ENCODE assay signal across 9 cellular contexts in the genomic region with DNA sequence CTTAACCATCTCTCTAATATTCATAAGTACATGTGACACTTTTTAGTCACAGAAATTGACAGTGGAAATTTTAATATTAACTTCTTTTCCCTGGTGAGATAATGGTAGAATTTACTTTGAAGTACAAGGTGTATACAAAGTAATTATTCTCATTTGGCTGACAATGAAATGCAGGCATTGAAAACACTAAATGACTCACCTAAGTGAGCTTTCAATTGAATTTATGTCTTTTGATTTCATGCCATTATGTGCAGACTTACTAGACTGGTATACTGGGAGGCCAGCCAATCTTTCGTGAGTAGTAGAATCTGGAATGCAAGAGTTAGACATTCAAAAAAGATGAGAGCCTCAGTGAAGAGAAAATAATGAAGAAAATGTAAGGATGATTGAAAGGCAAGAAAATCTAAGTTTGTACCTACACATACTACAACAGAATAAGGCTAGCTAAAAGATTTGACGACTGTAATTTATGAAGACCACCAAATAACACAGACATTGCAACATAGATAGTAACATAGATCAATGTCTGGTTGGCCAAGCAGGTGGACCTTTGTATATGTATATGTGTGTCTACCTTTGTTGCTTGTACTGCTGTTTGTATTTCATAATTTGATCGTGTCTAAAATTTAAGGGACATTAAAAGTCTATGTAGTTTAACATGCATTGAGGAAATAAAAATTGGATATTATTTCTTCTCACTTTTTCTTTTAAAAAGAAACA.
A peak's percentile ranks its signal among the peaks of the same experiment; 100 is the strongest.
DNase-seq lines count a peak whose midpoint lies in the region; ATAC-seq and TF ChIP-seq lines count a peak whose summit lies in the region.
"Had no signal": no experiment of that assay in that cellular context is flagged by ENCODE, and none has a peak within 500 bp of the region (broad histone marks: within the 10 kb centered on the region; RNA-seq: fewer than 3 reads in every experiment).

No MANE protein-coding gene starts in this region.

- H3K36me3 Mint-ChIP-seq in activated naive CD8-positive, alpha-beta T cell treated with anti-CD3 and anti-CD28 coated beads for 36 hours, result peaks cover 34% of the 10 kb centered on the region

- H3K4me1 Mint-ChIP-seq in activated naive CD8-positive, alpha-beta T cell treated with anti-CD3 and anti-CD28 coated beads for 36 hours, result no peaks in the 10 kb centered on the region

- H3K4me3 Mint-ChIP-seq in activated naive CD8-positive, alpha-beta T cell treated with anti-CD3 and anti-CD28 coated beads for 36 hours, result no peak overlapping the region
- H3K4me3 Mint-ChIP-seq: effector memory CD8-positive, alpha-beta T cell had no signal

- intact Hi-C loops in left lung (cut with DNase I), result no loop called here

- DNase-seq in AG10803 (ENCODE audit: low read depth) (peak; percentile 97), MG63 (peak; percentile 74), astrocyte of the spinal cord (ENCODE audit: low read depth, low spot score) (peak; percentile 94), left lung (no peak), cortex of kidney (lab: John Stamatoyannopoulos, UW) (no peak), foreskin melanocyte (no peak)
- no peak for DNase-seq in activated naive CD8-positive, alpha-beta T cell treated with anti-CD3 and anti-CD28 coated beads for 36 hours
- DNase-seq: effector memory CD8-positive, alpha-beta T cell had no signal

- 64 to 66% methylated on average over 3 of the region's 3 CpGs for WGBS in gastroesophageal sphincter (ENCODE audit: low coverage in 1 of 2), 2 donors

- no peak for TF ChIP-seq POLR2A in gastroesophageal sphincter (IDR thresholded peaks at IDR 0.05)

- in situ Hi-C loops in astrocyte of the spinal cord (cut with HindIII; ENCODE audit: low sequenced_read_pairs), result no loop called here

- peak; percentile 49 for ATAC-seq in left lung
- no peak for ATAC-seq in gastroesophageal sphincter
- ATAC-seq: effector memory CD8-positive, alpha-beta T cell had no signal

- H3K4me1 ChIP-seq in left lung, result no peaks in the 10 kb centered on the region
- peaks cover 0 to 6% (median 0%) of the 10 kb centered on the region in 3 donors for H3K4me1 ChIP-seq in gastroesophageal sphincter

- no peaks in the 10 kb centered on the region for H3K27me3 ChIP-seq in MG63
- H3K27me3 ChIP-seq in left lung, result no peaks in the 10 kb centered on the region
- no peaks in the 10 kb centered on the region for H3K27me3 ChIP-seq in gastroesophageal sphincter

- no peak for TF ChIP-seq CTCF in AG10803 (conservative IDR thresholded peaks at IDR 0.05; ENCODE audit: low read length)
- no peak for TF ChIP-seq CTCF in astrocyte of the spinal cord (IDR thresholded peaks at IDR 0.05; ENCODE audit: low read depth, low read length)
- no peak for TF ChIP-seq CTCF in left lung (IDR thresholded peaks at IDR 0.05)
- no peak for TF ChIP-seq CTCF in gastroesophageal sphincter (IDR thresholded peaks at IDR 0.05)

- H3K9me3 ChIP-seq in MG63 (peaks cover 4% of the 10 kb centered on the region; the same call in 1 of the 2 replicates), left lung (no peaks in the 10 kb centered on the region), gastroesophageal sphincter (no peaks in the 10 kb centered on the region)

- no peak overlapping the region for H3K27ac Mint-ChIP-seq in activated naive CD8-positive, alpha-beta T cell treated with anti-CD3 and anti-CD28 coated beads for 36 hours
- H3K27ac Mint-ChIP-seq: effector memory CD8-positive, alpha-beta T cell had no signal

- no peaks in the 10 kb centered on the region for H3K36me3 ChIP-seq in MG63
- no peaks in the 10 kb centered on the region for H3K36me3 ChIP-seq in left lung
- H3K36me3 ChIP-seq in gastroesophageal sphincter, result no peaks in the 10 kb centered on the region

- no peaks in the 10 kb centered on the region for H3K9me3 Mint-ChIP-seq in activated naive CD8-positive, alpha-beta T cell treated with anti-CD3 and anti-CD28 coated beads for 36 hours
- H3K9me3 Mint-ChIP-seq: effector memory CD8-positive, alpha-beta T cell had no signal

- H3K4me3 ChIP-seq in AG10803 (ENCODE audit: low read length) (no peak overlapping the region), MG63 (no peak overlapping the region), astrocyte of the spinal cord (ENCODE audit: low read depth, low read length) (no peak overlapping the region), left lung (no peak overlapping the region), gastroesophageal sphincter (no peak overlapping the region)

- H3K27ac ChIP-seq in left lung, result no peak overlapping the region
- H3K27ac ChIP-seq in gastroesophageal sphincter, result no peak overlapping the region

- TF ChIP-seq EP300 in gastroesophageal sphincter (IDR thresholded peaks at IDR 0.05), result no peak

- no peaks in the 10 kb centered on the region for H3K27me3 Mint-ChIP-seq in activated naive CD8-positive, alpha-beta T cell treated with anti-CD3 and anti-CD28 coated beads for 36 hours
- H3K27me3 Mint-ChIP-seq: effector memory CD8-positive, alpha-beta T cell had no signal

Comparison
In these comparisons a context has a peak if more than half of its experiments do, and no peak if none do; other contexts are left out.
1. DNase-seq: peak in AG10803 (single experiment), MG63 (single experiment) and astrocyte of the spinal cord (single experiment); none in left lung (0 of 2), cortex of kidney (single experiment), foreskin melanocyte (single experiment) and activated naive CD8-positive, alpha-beta T cell treated with anti-CD3 and anti-CD28 coated beads for 36 hours (single experiment).